Comparison of ENCODE assay signal across 8 cellular contexts in genomic region chr19:8209111-8209964, GRCh38. TPM values are rescaled to one million over a fixed set of nuclear protein-coding genes. Genes with fewer than 3 reads are reported as not detected.
DNase-seq lines count a peak whose midpoint lies in the region; ATAC-seq and TF ChIP-seq lines count a peak whose summit lies in the region.

Gene CERS4, plus strand, starts transcription at chr19:8209370. Its CDS starts 41,707 bp downstream, at chr19:8251077.

- peak within 1 kb of the TSS; percentile 81 for H3K4me2 ChIP-seq in neuronal stem cell (ENCODE audit: insufficient read depth, low read length, poor library complexity, severe bottlenecking)

- H2BK120ac ChIP-seq in neuronal stem cell (ENCODE audit: low read depth, low read length), result peak within 1 kb of the TSS; percentile 93

- TF ChIP-seq CTCF in AG04449 (IDR thresholded peaks at IDR 0.05; ENCODE audit: insufficient read depth, low read length, missing control alignments) (no peak), gastroesophageal sphincter (IDR thresholded peaks at IDR 0.05) (peak in 2 of 4 experiments; percentile 9 to 10)

- POLR2A ChIA-PET in AG04449 (lab: Yijun Ruan, JAX), result no interaction called here

- H3K23ac ChIP-seq in neuronal stem cell (ENCODE audit: low read depth, low read length, poor library complexity), result peak within 1 kb of the TSS; percentile 95

- H2AFZ ChIP-seq in neuronal stem cell (ENCODE audit: low read length), result peak within 1 kb of the TSS; percentile 96

- H3K18ac ChIP-seq in neuronal stem cell (ENCODE audit: low read length), result peak within 1 kb of the TSS; percentile 98

- H4K91ac ChIP-seq in neuronal stem cell (ENCODE audit: low read depth, low read length, poor library complexity), result peak within 1 kb of the TSS; percentile 14

- H2BK12ac ChIP-seq in neuronal stem cell (ENCODE audit: low read length), result peak within 1 kb of the TSS; percentile 91

- H3K4me3 ChIP-seq in AG04449 (ENCODE audit: low read depth, low read length), result peak within 1 kb of the TSS; percentile 59
- H3K4me3 ChIP-seq in gastroesophageal sphincter, result peak within 1 kb of the TSS; percentile 54 to 97
- peak within 1 kb of the TSS; percentile 83 to 97 for H3K4me3 ChIP-seq in neuronal stem cell (ENCODE audit: low read length in 2 of 2)
- peak within 1 kb of the TSS; percentile 73 to 82 for H3K4me3 ChIP-seq in stomach smooth muscle (ENCODE audit: low read length in 2 of 2)

- TF ChIP-seq EP300 in gastroesophageal sphincter (IDR thresholded peaks at IDR 0.05), result no peak

- H3K9ac ChIP-seq in neuronal stem cell (ENCODE audit: low read depth, low read length, poor library complexity) (peak within 1 kb of the TSS; percentile 85), stomach smooth muscle (ENCODE audit: low read length in 2 of 2) (peak within 1 kb of the TSS; percentile 71 to 79)

- H3K27ac ChIP-seq in gastroesophageal sphincter, result peak within 1 kb of the TSS in 3 of 4 donors; percentile 79 to 82 (median 81)
- peak within 1 kb of the TSS; percentile 59 for H3K27ac ChIP-seq in neuronal stem cell (replicated peaks; ENCODE audit: low read length)
- peak within 1 kb of the TSS; percentile 11 for H3K27ac ChIP-seq in stomach smooth muscle (ENCODE audit: low read length)

- CTCF ChIA-PET in AG04449 (lab: Yijun Ruan, JAX), result interaction anchor here (0.9 kb wide), 1 partner anchor 39 kb away, joined by 3 read pairs; no protein-coding TSS in a partner anchor

- peaks cover 13% of the 10 kb centered on the region for H3K79me1 ChIP-seq in neuronal stem cell (ENCODE audit: low read depth, low read length)

- TF ChIP-seq POLR2A in gastroesophageal sphincter (IDR thresholded peaks at IDR 0.05), result peak in 1 of 2 donors; percentile 43

- H4K8ac ChIP-seq in neuronal stem cell (ENCODE audit: low read depth, low read length), result peak within 1 kb of the TSS; percentile 48

- H3K4ac ChIP-seq in neuronal stem cell (ENCODE audit: low read length), result peak within 1 kb of the TSS; percentile 87

- no peaks in the 10 kb centered on the region for H3K9me3 ChIP-seq in gastroesophageal sphincter
- H3K9me3 ChIP-seq in neuronal stem cell (replicated peaks in 1 of 2; ENCODE audit: control insufficient read depth in 2 of 2, insufficient read depth in 1 of 2, low read depth in 1 of 2, low read length in 2 of 2), result no peaks in the 10 kb centered on the region
- H3K9me3 ChIP-seq in stomach smooth muscle (ENCODE audit: control insufficient read depth in 2 of 2, low read length in 2 of 2), result no peaks in the 10 kb centered on the region

- H3K4me1 ChIP-seq in gastroesophageal sphincter (peaks cover 0 to 37% (median 7%) of the 10 kb centered on the region in 3 donors), neuronal stem cell (ENCODE audit: control insufficient read depth in 2 of 2, insufficient read depth in 1 of 2, low read depth in 1 of 2, low read length in 2 of 2) (peaks cover 12 to 14% of the 10 kb centered on the region in 2 donors), stomach smooth muscle (ENCODE audit: control insufficient read depth, insufficient read depth, low read length) (peaks cover 22% of the 10 kb centered on the region)

- H3K36me3 ChIP-seq in gastroesophageal sphincter (peaks cover 0 to 3% of the 10 kb centered on the region in 2 donors), neuronal stem cell (replicated peaks in 1 of 2; ENCODE audit: control insufficient read depth in 2 of 2, insufficient read depth in 2 of 2, low read length in 2 of 2) (peaks cover 5 to 7% of the 10 kb centered on the region in 2 donors), stomach smooth muscle (ENCODE audit: control insufficient read depth in 2 of 2, insufficient read depth in 2 of 2, low read length in 2 of 2) (peaks cover 0 to 2% of the 10 kb centered on the region in 2 donors)

- peak within 1 kb of the TSS; percentile 76 for H3K14ac ChIP-seq in neuronal stem cell (ENCODE audit: low read length)

- H2AK5ac ChIP-seq in neuronal stem cell (ENCODE audit: low read depth, low read length), result peak within 1 kb of the TSS; percentile 98

- DNase-seq in AG04449 (ENCODE audit: low read depth, low spot score) (no peak), RPMI8226 (peak; percentile 61), activated gamma-delta T cell treated with Interleukin-2 at 50 U/mL for 16 hours (peak; percentile 75), neuronal stem cell (ENCODE audit: low spot score) (peak; percentile 82)

- peak; percentile 59 for ATAC-seq in GM18907 (IDR thresholded peaks at IDR 0.05; ENCODE audit: unreplicated experiment)
- peak; percentile 63 for ATAC-seq in HG03139 (IDR thresholded peaks at IDR 0.05; ENCODE audit: unreplicated experiment)
- ATAC-seq in gastroesophageal sphincter, result peak; percentile 88

- no peaks in the 10 kb centered on the region for H3K27me3 ChIP-seq in gastroesophageal sphincter
- H3K27me3 ChIP-seq in neuronal stem cell (ENCODE audit: control insufficient read depth in 3 of 3, insufficient read depth in 3 of 3, low read depth in 1 of 3, low read length in 3 of 3), result no peaks in the 10 kb centered on the region
- H3K27me3 ChIP-seq in stomach smooth muscle (ENCODE audit: control insufficient read depth in 1 of 2, insufficient read depth in 2 of 2, low read length in 2 of 2), result no peaks in the 10 kb centered on the region

- H2BK15ac ChIP-seq in neuronal stem cell (ENCODE audit: low read length), result peak within 1 kb of the TSS; percentile 96

- peak within 1 kb of the TSS; percentile 97 for H2BK5ac ChIP-seq in neuronal stem cell (ENCODE audit: low read length)

- WGBS in gastroesophageal sphincter (ENCODE audit: low coverage in 1 of 2), 2 donors, result no CpG with 5 or more reads among the region's 98 CpGs
- no CpG with 5 or more reads among the region's 98 CpGs for WGBS in neuronal stem cell (ENCODE audit: extremely low coverage in 2 of 2, insufficient read length in 2 of 2, insufficient replicate concordance in 1 of 2), 2 donors

RNA-seq across cellular contexts. Expression of gene CERS4, which starts in this region (rescaled TPM):
- total RNA-seq in gastroesophageal sphincter, result 10 to 100 TPM; 24.8 to 33.8 (median 31.9) TPM
- polyA plus RNA-seq in neuronal stem cell (2013, experiment 1 of 2), result 65.3 TPM
- polyA plus RNA-seq in neuronal stem cell (2013, experiment 2 of 2), result 62.5 TPM

Comparison
In these comparisons a context has a peak if more than half of its experiments do, and no peak if none do; other contexts are left out.
1. H3K27ac ChIP-seq: peak in every context shown above with its lines; median percentile 81 in gastroesophageal sphincter; 59 in neuronal stem cell; 11 in stomach smooth muscle.